In the genomic region with DNA sequence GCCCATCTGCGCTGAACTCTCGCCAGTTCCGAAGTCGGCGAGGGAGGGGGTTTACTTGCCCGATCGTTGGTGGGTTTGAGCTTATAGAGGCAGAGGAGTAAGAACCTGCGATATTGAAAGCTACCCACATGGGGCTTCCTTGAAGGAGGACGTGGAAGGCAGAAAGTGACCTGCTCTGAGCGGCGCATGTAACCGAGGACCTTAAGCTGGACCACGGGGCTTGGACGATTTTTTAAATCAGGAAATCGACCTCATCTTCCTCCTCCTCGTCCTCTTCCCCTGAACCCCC, we compare ENCODE assay signal across 14 cellular contexts. TPM values are rescaled to one million over a fixed set of nuclear protein-coding genes. Genes with fewer than 3 reads are reported as not detected.
DNase-seq lines count a peak whose midpoint lies in the region; ATAC-seq lines count a peak whose summit lies in the region.
"Had no signal": no experiment of that assay in that cellular context is flagged by ENCODE, and none has a peak within 500 bp of the region (broad histone marks: within the 10 kb centered on the region; RNA-seq: fewer than 3 reads in every experiment).

No MANE protein-coding gene starts in this region.

- H3K9me3 ChIP-seq in duodenal mucosa (ENCODE audit: control insufficient read depth in 1 of 2, low read length in 2 of 2) (no peaks in the 10 kb centered on the region), trophoblast cell (ENCODE audit: insufficient read depth, low read depth, low read length) (peaks cover 11% of the 10 kb centered on the region)

- no peak overlapping the region for H4K91ac ChIP-seq in trophoblast cell (ENCODE audit: low read depth, low read length)

- H3K14ac ChIP-seq in trophoblast cell (ENCODE audit: low read length) = no peak overlapping the region

- no peak overlapping the region for H3K4me3 Mint-ChIP-seq in activated CD8-positive, alpha-beta memory T cell treated with anti-CD3 and anti-CD28 coated beads, Interleukin-2, amount 10 ng/mL, durations not matched to agents 7 days and 5 days

- H3K9ac ChIP-seq in duodenal mucosa (ENCODE audit: low read depth in 1 of 2, low read length in 2 of 2) (peak overlapping the region in 1 of 2 donors; percentile 6), trophoblast cell (ENCODE audit: low read length) (no peak overlapping the region)

- no peaks in the 10 kb centered on the region for H3K79me1 ChIP-seq in trophoblast cell (ENCODE audit: low read length)

- H3K4me1 ChIP-seq in duodenal mucosa (ENCODE audit: control insufficient read depth in 1 of 2, insufficient read depth in 2 of 2, low read length in 2 of 2) (peaks cover 28 to 34% of the 10 kb centered on the region in 2 donors), trophoblast cell (ENCODE audit: control insufficient read depth in 1 of 2, insufficient read depth in 2 of 2, low read length in 2 of 2) (peaks cover 3 to 9% of the 10 kb centered on the region in 2 experiments)

- no peak for ATAC-seq in activated CD8-positive, alpha-beta memory T cell treated with anti-CD3 and anti-CD28 coated beads, Interleukin-2, amount 10 ng/mL, durations not matched to agents 7 days and 5 days

- H3K27ac Mint-ChIP-seq in activated CD8-positive, alpha-beta memory T cell treated with anti-CD3 and anti-CD28 coated beads, Interleukin-2, amount 10 ng/mL, durations not matched to agents 7 days and 5 days = peak overlapping the region; percentile 71

- H3K79me2 ChIP-seq in trophoblast cell (ENCODE audit: control insufficient read depth, insufficient read depth, low read length, poor library complexity) = no peaks in the 10 kb centered on the region

- no CpG with 5 or more reads among the region's 16 CpGs for WGBS in trophoblast cell (ENCODE audit: extremely low coverage, insufficient coverage, insufficient read length)

- H4K12ac ChIP-seq in trophoblast cell (ENCODE audit: low read depth, low read length) = no peak overlapping the region

- no peak overlapping the region for H3K18ac ChIP-seq in trophoblast cell (ENCODE audit: low read length)

- H3K27ac ChIP-seq in duodenal mucosa (ENCODE audit: low read depth, low read length) = no peak overlapping the region
- H3K27ac ChIP-seq in trophoblast cell (ENCODE audit: low read depth, low read length) = no peak overlapping the region
- H3K27ac ChIP-seq: HL-60, RWPE1 had no signal

- H2BK5ac ChIP-seq in trophoblast cell (ENCODE audit: low read depth, low read length, poor library complexity) = no peak overlapping the region

- no peak overlapping the region for H2AFZ ChIP-seq in trophoblast cell (ENCODE audit: insufficient read depth, low read length, poor library complexity)

- no peak for DNase-seq in activated CD8-positive, alpha-beta memory T cell treated with anti-CD3 and anti-CD28 coated beads, Interleukin-2, amount 10 ng/mL, durations not matched to agents 7 days and 5 days
- no peak for DNase-seq in activated CD8-positive, alpha-beta memory T cell treated with anti-CD3 and anti-CD28 coated beads, Interleukin-2, amount 50 U/mL, for 48 hours
- DNase-seq in NAMALWA (ENCODE audit: low spot score) = peak; percentile 20
- DNase-seq in trophoblast cell = no peak
- DNase-seq in DMS 273 treated with DMSO at 0.1 percent for 48 hours (lab: John Stamatoyannopoulos, UW) = no peak
- no peak for DNase-seq in NCI-H187 treated with DMSO at 0.1 percent for 48 hours (lab: John Stamatoyannopoulos, UW)
- no peak for DNase-seq in NCI-H748 treated with DMSO at 0.1 percent for 48 hours (lab: John Stamatoyannopoulos, UW)

- no peak overlapping the region for H3K4ac ChIP-seq in trophoblast cell (ENCODE audit: low read depth, low read length)

- H2AK5ac ChIP-seq in trophoblast cell (ENCODE audit: low read length) = no peak overlapping the region

- no peak overlapping the region for H4K8ac ChIP-seq in trophoblast cell (ENCODE audit: low read depth, low read length)

- peaks cover 3% of the 10 kb centered on the region for H3K36me3 Mint-ChIP-seq in activated CD8-positive, alpha-beta memory T cell treated with anti-CD3 and anti-CD28 coated beads, Interleukin-2, amount 10 ng/mL, durations not matched to agents 7 days and 5 days

- H3K23ac ChIP-seq in trophoblast cell (ENCODE audit: low read length) = no peak overlapping the region

- H3K27me3 ChIP-seq in duodenal mucosa (ENCODE audit: control insufficient read depth in 1 of 2, insufficient read depth in 2 of 2, low read length in 2 of 2) (peaks cover 93 to 94% of the 10 kb centered on the region in 2 donors), trophoblast cell (ENCODE audit: insufficient read depth, low read length) (peaks cover 96% of the 10 kb centered on the region)

- H3K27me3 Mint-ChIP-seq in activated CD8-positive, alpha-beta memory T cell treated with anti-CD3 and anti-CD28 coated beads, Interleukin-2, amount 10 ng/mL, durations not matched to agents 7 days and 5 days = peaks cover 96% of the 10 kb centered on the region

- no peak overlapping the region for H3K4me2 ChIP-seq in trophoblast cell (ENCODE audit: low read length)

- no peak overlapping the region for H2BK120ac ChIP-seq in trophoblast cell (ENCODE audit: insufficient read depth, low read length, poor library complexity)

- H3K4me3 ChIP-seq in duodenal mucosa (ENCODE audit: low read depth in 1 of 2, low read length in 2 of 2) = peak overlapping the region; percentile 16 to 33
- peak overlapping the region; percentile 35 for H3K4me3 ChIP-seq in trophoblast cell (ENCODE audit: low read depth, low read length)

- H2BK12ac ChIP-seq in trophoblast cell (ENCODE audit: low read length) = no peak overlapping the region

- H3K36me3 ChIP-seq in duodenal mucosa (ENCODE audit: control insufficient read depth in 1 of 2, insufficient read depth in 2 of 2, low read length in 2 of 2) (no peaks in the 10 kb centered on the region), trophoblast cell (ENCODE audit: control insufficient read depth in 1 of 2, insufficient read depth in 2 of 2, low read length in 2 of 2) (no peaks in the 10 kb centered on the region)

- CTCF ChIA-PET in activated CD8-positive, alpha-beta memory T cell treated with anti-CD3 and anti-CD28 coated beads, Interleukin-2, amount 10 ng/mL, durations not matched to agents 7 days and 5 days (lab: Charles Lee) = interaction anchor here (0.7 to 4.6 kb wide), 27 partner anchors 9 to 308 kb away, joined by 3 to 56 read pairs (median 9); a partner anchor contains a TSS

- H3K4me1 Mint-ChIP-seq in activated CD8-positive, alpha-beta memory T cell treated with anti-CD3 and anti-CD28 coated beads, Interleukin-2, amount 10 ng/mL, durations not matched to agents 7 days and 5 days = peaks cover 25% of the 10 kb centered on the region

- no peaks in the 10 kb centered on the region for H3K9me3 Mint-ChIP-seq in activated CD8-positive, alpha-beta memory T cell treated with anti-CD3 and anti-CD28 coated beads, Interleukin-2, amount 10 ng/mL, durations not matched to agents 7 days and 5 days (ENCODE audit: low read depth)

RNA-seq across cellular contexts. Expression of a gene that starts 2.0 kb away (rescaled TPM):
- total RNA-seq in activated CD8-positive, alpha-beta memory T cell treated with anti-CD3 and anti-CD28 coated beads, Interleukin-2, amount 10 ng/mL, durations not matched to agents 7 days and 5 days = not detected
- not detected in 2 replicates for polyA plus RNA-seq in trophoblast cell (2013)
- total RNA-seq: left cardiac atrium, NCI-H460, occipital lobe had no signal
- polyA plus RNA-seq: AG04450 had no signal

RNA-seq across cellular contexts. Expression of a gene that starts 2.6 kb away (rescaled TPM):
- not detected for total RNA-seq in activated CD8-positive, alpha-beta memory T cell treated with anti-CD3 and anti-CD28 coated beads, Interleukin-2, amount 10 ng/mL, durations not matched to agents 7 days and 5 days
- not detected in 2 replicates for polyA plus RNA-seq in trophoblast cell (2013)
- total RNA-seq: left cardiac atrium, NCI-H460, occipital lobe had no signal
- polyA plus RNA-seq: AG04450 had no signal

RNA-seq across cellular contexts. Expression of a gene that starts 3.6 kb away (rescaled TPM):
- not detected for total RNA-seq in activated CD8-positive, alpha-beta memory T cell treated with anti-CD3 and anti-CD28 coated beads, Interleukin-2, amount 10 ng/mL, durations not matched to agents 7 days and 5 days
- polyA plus RNA-seq in trophoblast cell (2013) = not detected in 2 replicates
- total RNA-seq: left cardiac atrium had no signal
- polyA plus RNA-seq: AG04450 had no signal
